Comparison of ENCODE assay signal across 16 cellular contexts in genomic region chr13:49811527-49811908, GRCh38.
"Had no signal": no experiment of that assay in that cellular context is flagged by ENCODE, and none has a peak within 500 bp of the region (broad histone marks: within the 10 kb centered on the region; RNA-seq: fewer than 3 reads in every experiment).

No MANE protein-coding gene starts in this region.

- H3K4me3 ChIP-seq: colonic mucosa, dorsolateral prefrontal cortex, esophagus muscularis mucosa, tibial artery had no signal

- H3K36me3 ChIP-seq: brain microvascular endothelial cell, colonic mucosa, esophagus muscularis mucosa, tibial artery had no signal

- H3K27ac ChIP-seq: colonic mucosa, dorsolateral prefrontal cortex, esophagus muscularis mucosa, parathyroid adenoma, tibial artery, VCaP had no signal

- H3K9me3 ChIP-seq: colonic mucosa, esophagus muscularis mucosa, tibial artery had no signal

- H3K9ac ChIP-seq: parathyroid adenoma had no signal

- H3K4me1 ChIP-seq: colonic mucosa, esophagus muscularis mucosa, parathyroid adenoma, tibial artery had no signal

- H3K79me2 ChIP-seq: parathyroid adenoma had no signal

- ATAC-seq: activated CD4-positive, CD25-positive, alpha-beta regulatory T cell treated with anti-CD3 and anti-CD28 coated beads, Interleukin-2, amount 50 U/mL, for 24 hours; activated CD8-positive, alpha-beta T cell treated with anti-CD3 and anti-CD28 coated beads for 36 hours; T-cell had no signal

- H2AFZ ChIP-seq: parathyroid adenoma had no signal

- H3K27me3 ChIP-seq: brain microvascular endothelial cell, colonic mucosa had no signal

- DNase-seq: activated CD4-positive, alpha-beta T cell treated with anti-CD3 and anti-CD28 coated beads, Interleukin-2, amount 10 ng/mL, durations not matched to agents 24 days and 14 days; activated CD8-positive, alpha-beta T cell treated with anti-CD3 and anti-CD28 coated beads for 36 hours; activated gamma-delta T cell treated with Interleukin-2 at 50 U/mL for 16 hours; aorta; colonic mucosa; dorsolateral prefrontal cortex; nephron progenitor cell; stimulated activated CD4-positive, alpha-beta T cell treated with anti-CD3 and anti-CD28 coated beads, Interleukin-1b, Interleukin-23, amount 100 ng/mL, for 48 hours; substantia nigra; T-cell; tibial artery had no signal
